8 cellular contexts compared by ENCODE assay signal in genomic region chr10:119871881-119872609, GRCh38. TPM values are rescaled to one million over a fixed set of nuclear protein-coding genes. Genes with fewer than 3 reads are reported as not detected.
DNase-seq lines count a peak whose midpoint lies in the region; ATAC-seq and TF ChIP-seq lines count a peak whose summit lies in the region.

No MANE protein-coding gene starts in this region.

- H3K36me3 Mint-ChIP-seq in activated T-helper 2 cell treated with anti-CD3 and anti-CD28 coated beads, Interferon-gamma antibody, Interleukin-2, Interleukin-4, amounts not matched to agents 10 μg/mL and 5 μg/mL and 100 μg/mL, durations not matched to agents 14 hours and 24 hours and 36 hours (ENCODE audit: low read depth), result peaks cover 16% of the 10 kb centered on the region
- no peaks in the 10 kb centered on the region for H3K36me3 Mint-ChIP-seq in glutamatergic neuron (ENCODE audit: unreplicated experiment)

- peak overlapping the region; percentile 58 for H3K27ac Mint-ChIP-seq in activated T-helper 2 cell treated with anti-CD3 and anti-CD28 coated beads, Interferon-gamma antibody, Interleukin-2, Interleukin-4, amounts not matched to agents 10 μg/mL and 5 μg/mL and 100 μg/mL, durations not matched to agents 14 hours and 24 hours and 36 hours
- peak overlapping the region; percentile 78 for H3K27ac Mint-ChIP-seq in glutamatergic neuron (ENCODE audit: unreplicated experiment)

- H3F3A ChIP-seq in PC-9 (ENCODE audit: insufficient read depth, low read depth), result no peaks in the 10 kb centered on the region

- H3K4me1 ChIP-seq in PC-9 (replicated peaks; ENCODE audit: insufficient read depth), result peaks cover 17% of the 10 kb centered on the region
- peaks cover 4% of the 10 kb centered on the region for H3K4me1 ChIP-seq in parathyroid adenoma
- peaks cover 20% of the 10 kb centered on the region for H3K4me1 ChIP-seq in upper lobe of right lung

- peaks cover 50% of the 10 kb centered on the region for H3K79me2 ChIP-seq in PC-9 (ENCODE audit: low read depth)
- peaks cover 31% of the 10 kb centered on the region for H3K79me2 ChIP-seq in parathyroid adenoma

- no peaks in the 10 kb centered on the region for H3K9me3 Mint-ChIP-seq in activated T-helper 2 cell treated with anti-CD3 and anti-CD28 coated beads, Interferon-gamma antibody, Interleukin-2, Interleukin-4, amounts not matched to agents 10 μg/mL and 5 μg/mL and 100 μg/mL, durations not matched to agents 14 hours and 24 hours and 36 hours
- peaks cover 5% of the 10 kb centered on the region for H3K9me3 Mint-ChIP-seq in glutamatergic neuron (ENCODE audit: unreplicated experiment)

- H3K4me3 Mint-ChIP-seq in activated T-helper 2 cell treated with anti-CD3 and anti-CD28 coated beads, Interferon-gamma antibody, Interleukin-2, Interleukin-4, amounts not matched to agents 10 μg/mL and 5 μg/mL and 100 μg/mL, durations not matched to agents 14 hours and 24 hours and 36 hours (ENCODE audit: low read depth), result peak overlapping the region; percentile 78
- peak overlapping the region; percentile 93 for H3K4me3 Mint-ChIP-seq in glutamatergic neuron (ENCODE audit: unreplicated experiment)

- peak overlapping the region; percentile 76 for H2AFZ ChIP-seq in PC-9
- H2AFZ ChIP-seq in parathyroid adenoma, result peak overlapping the region; percentile 80

- H3K27me3 Mint-ChIP-seq in activated T-helper 2 cell treated with anti-CD3 and anti-CD28 coated beads, Interferon-gamma antibody, Interleukin-2, Interleukin-4, amounts not matched to agents 10 μg/mL and 5 μg/mL and 100 μg/mL, durations not matched to agents 14 hours and 24 hours and 36 hours (ENCODE audit: low read depth), result no peaks in the 10 kb centered on the region
- peaks cover 6% of the 10 kb centered on the region for H3K27me3 Mint-ChIP-seq in glutamatergic neuron (ENCODE audit: unreplicated experiment)

- H3K27ac ChIP-seq in PC-9, result no peak overlapping the region
- H3K27ac ChIP-seq in parathyroid adenoma, result peak overlapping the region; percentile 70
- peak overlapping the region; percentile 91 for H3K27ac ChIP-seq in upper lobe of right lung

- CTCF ChIA-PET in BJ (lab: Yijun Ruan, JAX) (interaction anchor here (0.6 to 2.9 kb wide), 2 partner anchors 121 to 468 kb away, joined by 4 to 14 read pairs; no protein-coding TSS in a partner anchor), PC-9 (lab: Charles Lee) (interaction anchor here (0.5 to 0.6 kb wide), 2 partner anchors 147 to 188 kb away, joined by 4 to 15 read pairs; no protein-coding TSS in a partner anchor)

- H3K4me2 ChIP-seq in PC-9 (peak overlapping the region; percentile 93), parathyroid adenoma (ENCODE audit: low read length) (peak overlapping the region; percentile 87)

- peaks cover 20% of the 10 kb centered on the region; the same call in 1 of the 2 replicates for H4K20me1 ChIP-seq in PC-9 (ENCODE audit: insufficient read depth)

- peak overlapping the region; percentile 85 for H3K4me3 ChIP-seq in BJ (ENCODE audit: low read depth, low read length)
- peak overlapping the region; percentile 92 for H3K4me3 ChIP-seq in PC-9
- H3K4me3 ChIP-seq in parathyroid adenoma (ENCODE audit: low read depth, low read length), result peak overlapping the region; percentile 65
- H3K4me3 ChIP-seq in upper lobe of right lung, result peak overlapping the region; percentile 85

- ATAC-seq in HG03354 (IDR thresholded peaks at IDR 0.05; ENCODE audit: poor library complexity, severe bottlenecking, unreplicated experiment) (peak; percentile 50), upper lobe of right lung (peak; percentile 69)

- H3K9ac ChIP-seq in parathyroid adenoma, result peak overlapping the region; percentile 5

- POLR2A ChIA-PET in BJ (lab: Charles Lee) (interaction anchor here (0.7 to 1.6 kb wide), 4 partner anchors 12 to 337 kb away, joined by 3 to 7 read pairs (median 4); partner anchors contain the start of gene SEC23IP), PC-9 (lab: Charles Lee; ENCODE audit: unreplicated experiment) (interaction anchor here (0.6 to 0.7 kb wide), 4 partner anchors 15 to 271 kb away, joined by 3 to 50 read pairs (median 3); no protein-coding TSS in a partner anchor)

- DNase-seq in BJ (ENCODE audit: low read depth) (no peak), GM19238 (ENCODE audit: insufficient read length, low spot score) (peak; percentile 34), PC-9 (peak; percentile 53 to 62), glutamatergic neuron (peak; percentile 47), upper lobe of right lung (peak; percentile 88)
- DNase-seq in activated T-helper 2 cell treated with anti-CD3 and anti-CD28 coated beads, Interferon-gamma antibody, Interleukin-2, Interleukin-4, amounts not matched to agents 10 μg/mL and 5 μg/mL and 100 μg/mL, durations not matched to agents 14 hours and 24 hours and 36 hours (ENCODE audit: low spot score), result peak; percentile 44

- no peaks in the 10 kb centered on the region for H3K9me2 ChIP-seq in PC-9 (ENCODE audit: insufficient read depth)

- BruUV-seq in PC-9 (replicated peaks; lab: Mats Ljungman, UMichigan), result no TSS peak

- intact Hi-C loops in PC-9 (cut with micrococcal nuclease; ENCODE audit: unreplicated experiment) (loop anchor here (1.0 kb wide), 1 partner anchor 20 kb away; the partner anchor contains the start of gene SEC23IP), upper lobe of right lung (cut with DNase I) (no loop called here)
- intact Hi-C loops in activated T-helper 2 cell treated with anti-CD3 and anti-CD28 coated beads, Interferon-gamma antibody, Interleukin-2, Interleukin-4, amounts not matched to agents 10 μg/mL and 5 μg/mL and 100 μg/mL, durations not matched to agents 14 hours and 24 hours and 36 hours (cut with micrococcal nuclease), result loop anchor here (2.0 kb wide), 1 partner anchor 275 kb away; the partner anchor contains the start of gene TIAL1

- no peak for TF ChIP-seq CTCF in BJ (IDR thresholded peaks at IDR 0.05; ENCODE audit: insufficient read depth, low read depth, low read length)
- TF ChIP-seq CTCF in PC-9 (conservative IDR thresholded peaks at IDR 0.05), result no peak
- TF ChIP-seq CTCF in glutamatergic neuron (IDR thresholded peaks at IDR 0.05; ENCODE audit: partially characterized antibody, unreplicated experiment), result no peak
- no peak for TF ChIP-seq CTCF in parathyroid adenoma (IDR thresholded peaks at IDR 0.05)
- TF ChIP-seq CTCF in upper lobe of right lung (IDR thresholded peaks at IDR 0.05), result no peak

- H3K9me3 ChIP-seq in PC-9 (ENCODE audit: insufficient read depth, low read depth) (no peaks in the 10 kb centered on the region), parathyroid adenoma (ENCODE audit: control insufficient read depth, low read length) (no peaks in the 10 kb centered on the region), upper lobe of right lung (no peaks in the 10 kb centered on the region)

- H3K27me3 ChIP-seq in BJ (ENCODE audit: control insufficient read depth, insufficient read depth, low read length) (no peaks in the 10 kb centered on the region), PC-9 (ENCODE audit: insufficient read depth, low read depth) (no peaks in the 10 kb centered on the region), parathyroid adenoma (ENCODE audit: control insufficient read depth, insufficient read depth, low read length) (no peaks in the 10 kb centered on the region), upper lobe of right lung (no peaks in the 10 kb centered on the region)

- peaks cover 35% of the 10 kb centered on the region for H3K4me1 Mint-ChIP-seq in activated T-helper 2 cell treated with anti-CD3 and anti-CD28 coated beads, Interferon-gamma antibody, Interleukin-2, Interleukin-4, amounts not matched to agents 10 μg/mL and 5 μg/mL and 100 μg/mL, durations not matched to agents 14 hours and 24 hours and 36 hours (ENCODE audit: low read depth)
- H3K4me1 Mint-ChIP-seq in glutamatergic neuron (ENCODE audit: low read depth, unreplicated experiment), result peaks cover 15% of the 10 kb centered on the region

- H3K36me3 ChIP-seq in BJ (ENCODE audit: control insufficient read depth, insufficient read depth, low read length) (no peaks in the 10 kb centered on the region), PC-9 (ENCODE audit: low read depth) (no peaks in the 10 kb centered on the region), parathyroid adenoma (ENCODE audit: control insufficient read depth, insufficient read depth, low read length) (no peaks in the 10 kb centered on the region), upper lobe of right lung (no peaks in the 10 kb centered on the region)

RNA-seq across cellular contexts. Expression of gene MCMBP, which starts 0.6 kb away (rescaled TPM):
- 41.6 and 73.0 TPM in 2 replicates for polyA plus RNA-seq in BJ (2011; rRNA removed)
- polyA minus RNA-seq in BJ (2011; rRNA and poly(A)+ RNA removed), result 28.2 and 39.6 TPM in 2 replicates
- total RNA-seq in PC-9 (2021), result 30.8 and 36.7 TPM in 2 replicates
- 94.6 and 99.4 TPM in 2 replicates for total RNA-seq in activated T-helper 2 cell treated with anti-CD3 and anti-CD28 coated beads, Interferon-gamma antibody, Interleukin-2, Interleukin-4, amounts not matched to agents 10 μg/mL and 5 μg/mL and 100 μg/mL, durations not matched to agents 14 hours and 24 hours and 36 hours
- total RNA-seq in glutamatergic neuron (ENCODE audit: unreplicated experiment), result 37.5 TPM
- total RNA-seq in upper lobe of right lung, result 54.7 TPM

RNA-seq across cellular contexts. Expression of gene SEC23IP, which starts 20.5 kb away (rescaled TPM):
- 42.2 and 44.3 TPM in 2 replicates for polyA plus RNA-seq in BJ (2011; rRNA removed)
- polyA minus RNA-seq in BJ (2011; rRNA and poly(A)+ RNA removed), result 96.1 and 131 TPM in 2 replicates
- total RNA-seq in PC-9 (2021), result 19.9 and 33.2 TPM in 2 replicates
- 85.9 and 87.4 TPM in 2 replicates for total RNA-seq in activated T-helper 2 cell treated with anti-CD3 and anti-CD28 coated beads, Interferon-gamma antibody, Interleukin-2, Interleukin-4, amounts not matched to agents 10 μg/mL and 5 μg/mL and 100 μg/mL, durations not matched to agents 14 hours and 24 hours and 36 hours
- total RNA-seq in glutamatergic neuron (ENCODE audit: unreplicated experiment), result 65.0 TPM
- total RNA-seq in upper lobe of right lung, result 58.6 TPM
